In genomic region chr12:52126050-52126604, GRCh38 we compare ENCODE assay signal across 16 cellular contexts. TPM values are rescaled to one million over a fixed set of nuclear protein-coding genes. Genes with fewer than 3 reads are reported as not detected.
A peak's percentile ranks its signal among the peaks of the same experiment; 100 is the strongest.
DNase-seq lines count a peak whose midpoint lies in the region; ATAC-seq and TF ChIP-seq lines count a peak whose summit lies in the region.
"Had no signal": no experiment of that assay in that cellular context is flagged by ENCODE, and none has a peak within 500 bp of the region (broad histone marks: within the 10 kb centered on the region; RNA-seq: fewer than 3 reads in every experiment).

No MANE protein-coding gene starts in this region.

- peak overlapping the region; percentile 39; the same call in 1 of the 2 replicates for H3K4me3 ChIP-seq in iPS-20b (ENCODE audit: low read length)
- H3K4me3 ChIP-seq in suprapubic skin: no peak overlapping the region
- no peak overlapping the region for H3K4me3 ChIP-seq in sigmoid colon
- H3K4me3 ChIP-seq: K562 had no signal

- no peaks in the 10 kb centered on the region for H3K9me3 Mint-ChIP-seq in effector memory CD8-positive, alpha-beta T cell
- H3K9me3 Mint-ChIP-seq: stimulated activated naive CD8-positive, alpha-beta T cell treated with anti-CD3 and anti-CD28 coated beads, Interleukin-15, Interleukin-2, amounts not matched to agents 100 ng/mL and 50 ng/mL, for 24 hours had no signal

- peak; percentile 6 for DNase-seq in GM13977 (ENCODE audit: low spot score)
- DNase-seq in NCI-H2081 treated with DMSO at 0.1 percent for 48 hours (lab: John Stamatoyannopoulos, UW): peak; percentile 49
- no peak for DNase-seq in suprapubic skin (ENCODE audit: low spot score in 2 of 2)
- DNase-seq in effector memory CD8-positive, alpha-beta T cell: no peak
- no peak for DNase-seq in medulla oblongata (ENCODE audit: extremely low spot score)
- no peak for DNase-seq in sigmoid colon
- DNase-seq: activated CD4-positive, alpha-beta T cell treated with anti-CD3 and anti-CD28 coated beads for 4 hours; activated effector memory CD4-positive, alpha-beta T cell treated with anti-CD3 and anti-CD28 coated beads, Interleukin-2, amount 50 U/mL, for 16 hours; Calu3; stimulated activated CD4-positive, alpha-beta T cell treated with anti-CD3 and anti-CD28 coated beads, Interleukin-2, amount 100 ng/mL, for 48 hours; SW 1271 had no signal

- H3K36me3 ChIP-seq in iPS-20b (ENCODE audit: insufficient read depth, low read depth, low read length): no peaks in the 10 kb centered on the region
- H3K36me3 ChIP-seq in suprapubic skin: no peaks in the 10 kb centered on the region
- no peaks in the 10 kb centered on the region for H3K36me3 ChIP-seq in sigmoid colon

- H3K4me1 Mint-ChIP-seq in effector memory CD8-positive, alpha-beta T cell (ENCODE audit: low read depth in 2 of 2): peaks cover 0 to 3% of the 10 kb centered on the region in 2 donors

- H3K9ac ChIP-seq in iPS-20b (ENCODE audit: low read depth, low read length): peak overlapping the region; percentile 37

- intact Hi-C loops in sigmoid colon (cut with DNase I): no loop called here

- H3K4me1 ChIP-seq in iPS-20b (ENCODE audit: insufficient read depth, low read length) (peaks cover 40% of the 10 kb centered on the region), suprapubic skin (peaks cover 37% of the 10 kb centered on the region), sigmoid colon (peaks cover 0 to 7% (median 3%) of the 10 kb centered on the region in 4 donors)

- no peak for TF ChIP-seq CTCF in GM13977 (IDR thresholded peaks at IDR 0.05; ENCODE audit: extremely low read depth, insufficient read depth, missing control alignments)
- TF ChIP-seq CTCF in suprapubic skin (IDR thresholded peaks at IDR 0.05): no peak
- TF ChIP-seq CTCF in sigmoid colon (IDR thresholded peaks at IDR 0.05): no peak

- H3K27ac Mint-ChIP-seq in effector memory CD8-positive, alpha-beta T cell: no peak overlapping the region
- H3K27ac Mint-ChIP-seq: stimulated activated naive CD8-positive, alpha-beta T cell treated with anti-CD3 and anti-CD28 coated beads, Interleukin-15, Interleukin-2, amounts not matched to agents 100 ng/mL and 50 ng/mL, for 24 hours had no signal

- H3K9me3 ChIP-seq in iPS-20b (ENCODE audit: insufficient read depth, low read depth, low read length): no peaks in the 10 kb centered on the region
- no peaks in the 10 kb centered on the region for H3K9me3 ChIP-seq in suprapubic skin
- no peaks in the 10 kb centered on the region for H3K9me3 ChIP-seq in sigmoid colon

- 80% methylated on average over 1 of the region's 2 CpGs for whole genome bisulfite sequencing in suprapubic skin
- 82 to 89% methylated on average over 2 of the region's 2 CpGs for WGBS in sigmoid colon, 2 donors

- TF ChIP-seq POLR2A in suprapubic skin (IDR thresholded peaks at IDR 0.05) (no peak), sigmoid colon (IDR thresholded peaks at IDR 0.05) (no peak)

- H3K27ac ChIP-seq in iPS-20b (ENCODE audit: low read length) (peak overlapping the region; percentile 83), suprapubic skin (peak overlapping the region; percentile 63), sigmoid colon (peak overlapping the region in 2 of 4 donors; percentile 1 to 38)

- H3K27me3 Mint-ChIP-seq in effector memory CD8-positive, alpha-beta T cell: peaks cover 47 to 75% of the 10 kb centered on the region in 2 donors

- H3K36me3 Mint-ChIP-seq in effector memory CD8-positive, alpha-beta T cell (ENCODE audit: insufficient read depth): no peaks in the 10 kb centered on the region

- ATAC-seq in effector memory CD8-positive, alpha-beta T cell (replicated peaks): no peak
- ATAC-seq: K562 had no signal

- in situ Hi-C loops in GM13977 (cut with MboI; ENCODE audit: low pct_unique_long_range_greater_than_20kb, low sequenced_read_pairs, unreplicated experiment): loop anchor here (10.0 kb wide), 1 partner anchor 101 kb away; no protein-coding TSS in a partner anchor

- TF ChIP-seq EP300 in suprapubic skin (IDR thresholded peaks at IDR 0.05) (no peak), sigmoid colon (IDR thresholded peaks at IDR 0.05) (no peak)

- H3K27me3 ChIP-seq in iPS-20b (ENCODE audit: insufficient read depth, low read length) (0 out of 2 replicates have a peak, but pooled peaks cover 5% of the 10 kb centered on the region), suprapubic skin (no peaks in the 10 kb centered on the region), sigmoid colon (peaks cover 0 to 13% (median 6%) of the 10 kb centered on the region in 3 donors)

- no peak overlapping the region for H3K4me3 Mint-ChIP-seq in effector memory CD8-positive, alpha-beta T cell
- H3K4me3 Mint-ChIP-seq: stimulated activated naive CD8-positive, alpha-beta T cell treated with anti-CD3 and anti-CD28 coated beads, Interleukin-15, Interleukin-2, amounts not matched to agents 100 ng/mL and 50 ng/mL, for 24 hours had no signal

RNA-seq across cellular contexts. Expression of gene SMIM41, which starts 46.6 kb away (rescaled TPM):
- under 1 TPM in 2 of 4 donors, not detected in 2; 0.51 to 0.57 TPM for total RNA-seq in suprapubic skin
- 1 to 10 TPM in 2 of 4 donors, under 1 TPM in 1, not detected in 1; 0.41 to 5.7 (median 1.2) TPM for total RNA-seq in sigmoid colon
- under 1 TPM in 1 of 3 donors, not detected in 2; 0.61 TPM for polyA plus RNA-seq in sigmoid colon
- total RNA-seq: Calu3, chondrocyte, K562, left lobe of liver had no signal
- polyA plus RNA-seq: K562 had no signal

RNA-seq across cellular contexts. Expression of gene ATG101, which starts 56.3 kb away (rescaled TPM):
- total RNA-seq in suprapubic skin (10 to 100 TPM; 39.5 to 76.1 (median 56.5) TPM), sigmoid colon (10 to 100 TPM; 30.2 to 48.7 (median 38.2) TPM)
- polyA plus RNA-seq in sigmoid colon: 10 to 100 TPM; 58.9 to 64.5 (median 61.7) TPM

Comparison
In these comparisons a context has a peak if more than half of its experiments do, and no peak if none do; other contexts are left out.
1. DNase-seq: peak in GM13977 (single experiment) and NCI-H2081 treated with DMSO at 0.1 percent for 48 hours (single experiment); none in suprapubic skin (0 of 2), effector memory CD8-positive, alpha-beta T cell (0 of 3), medulla oblongata (single experiment) and sigmoid colon (single experiment).